Comparison of ENCODE assay signal across 8 cellular contexts in genomic region chr19:40348125-40348913, GRCh38. TPM values are rescaled to one million over a fixed set of nuclear protein-coding genes. Genes with fewer than 3 reads are reported as not detected.
DNase-seq lines count a peak whose midpoint lies in the region; ATAC-seq and TF ChIP-seq lines count a peak whose summit lies in the region.

C19orf47 (minus strand) TSS chr19:40348397; CDS start chr19:40341857, 6,540 bp downstream.
PLD3 (plus strand) TSS chr19:40348695; CDS start chr19:40366484, 17,789 bp downstream.

- H3K9me3 ChIP-seq in fibroblast of lung (ENCODE audit: control insufficient read depth, insufficient read depth, low read depth, low read length), result no peaks in the 10 kb centered on the region

- H4K20me1 ChIP-seq in fibroblast of lung (ENCODE audit: control insufficient read depth, extremely low read depth, insufficient read depth, low read length), result no peaks in the 10 kb centered on the region

- peak within 1 kb of the TSS; percentile 92 for H3K4me3 Mint-ChIP-seq in activated T-helper 17 cell treated with anti-CD3 and anti-CD28 coated beads, Interleukin-2, amount 50 U/mL, for 72 hours
- H3K4me3 Mint-ChIP-seq in naive thymus-derived CD8-positive, alpha-beta T cell, result peak within 1 kb of the TSS; percentile 83 to 98 (median 94)

- peak within 1 kb of the TSS; percentile 73 for H3K9ac ChIP-seq in fibroblast of lung (ENCODE audit: insufficient read depth, low read length)

- peak within 1 kb of the TSS; percentile 92 for H3K27ac Mint-ChIP-seq in activated T-helper 17 cell treated with anti-CD3 and anti-CD28 coated beads, Interleukin-2, amount 50 U/mL, for 72 hours
- peak within 1 kb of the TSS; percentile 90 to 98 (median 94) for H3K27ac Mint-ChIP-seq in naive thymus-derived CD8-positive, alpha-beta T cell

- POLR2A ChIA-PET in RWPE1 (lab: Yijun Ruan, JAX; ENCODE audit: low non-redundant PET), result no interaction called here
- POLR2A ChIA-PET in naive thymus-derived CD8-positive, alpha-beta T cell (lab: Charles Lee), result interaction anchor here (0.6 to 2.1 kb wide), 12 partner anchors 22 to 430 kb away, joined by 3 to 16 read pairs (median 4); partner anchors contain the start of genes AKT2, BLVRB, RAB4B and SERTAD1

- no peaks in the 10 kb centered on the region for H3K27me3 Mint-ChIP-seq in activated T-helper 17 cell treated with anti-CD3 and anti-CD28 coated beads, Interleukin-2, amount 50 U/mL, for 72 hours
- no peaks in the 10 kb centered on the region for H3K27me3 Mint-ChIP-seq in naive thymus-derived CD8-positive, alpha-beta T cell

- H3K4me1 ChIP-seq in fibroblast of lung (ENCODE audit: control insufficient read depth, extremely low read depth, insufficient read depth, low read length), result no peaks in the 10 kb centered on the region

- CTCF ChIA-PET in RWPE1 (lab: Yijun Ruan, JAX), result interaction anchor here (0.6 kb wide), 1 partner anchor 807 kb away, joined by 3 read pairs; no protein-coding TSS in a partner anchor

- peaks cover 30% of the 10 kb centered on the region for H3K79me2 ChIP-seq in fibroblast of lung (ENCODE audit: control insufficient read depth, insufficient read depth, low read length)

- peak; percentile 98 for ATAC-seq in activated T-helper 17 cell treated with anti-CD3 and anti-CD28 coated beads, Interleukin-2, amount 50 U/mL, for 72 hours (replicated peaks)
- peak; percentile 92 to 96 for ATAC-seq in naive thymus-derived CD8-positive, alpha-beta T cell

- DNase-seq in Daoy (ENCODE audit: low read depth) (peak; percentile 100), GOT3 (lab: John Stamatoyannopoulos, UW) (peak; percentile 95), LNCaP clone FGC (ENCODE audit: low read depth) (peak; percentile 97), RWPE1 (ENCODE audit: low spot score) (peak; percentile 100), fibroblast of lung (ENCODE audit: low read depth in 2 of 2) (peak; percentile 99)
- peak; percentile 88 to 99 (median 98) for DNase-seq in naive thymus-derived CD8-positive, alpha-beta T cell
- DNase-seq in stimulated activated naive CD4-positive, alpha-beta T cell (lab: John Stamatoyannopoulos, UW), result peak; percentile 93 to 99 (median 96)

- H3K4me3 ChIP-seq in LNCaP clone FGC (ENCODE audit: low read depth, low read length), result peak within 1 kb of the TSS; percentile 98
- H3K4me3 ChIP-seq in fibroblast of lung (replicated peaks in 1 of 4; ENCODE audit: control extremely low read depth in 1 of 4, insufficient read depth in 1 of 4, low read depth in 3 of 4, low read length in 4 of 4), result peak within 1 kb of the TSS; percentile 77 to 98 (median 89)

- H3K36me3 ChIP-seq in fibroblast of lung (ENCODE audit: control insufficient read depth, insufficient read depth, low read length), result no peaks in the 10 kb centered on the region

- peaks cover 12% of the 10 kb centered on the region for H3K4me1 Mint-ChIP-seq in activated T-helper 17 cell treated with anti-CD3 and anti-CD28 coated beads, Interleukin-2, amount 50 U/mL, for 72 hours
- peaks cover 18 to 57% (median 39%) of the 10 kb centered on the region in 4 donors for H3K4me1 Mint-ChIP-seq in naive thymus-derived CD8-positive, alpha-beta T cell

- H3K4me2 ChIP-seq in fibroblast of lung (ENCODE audit: extremely low read depth, insufficient read depth, low read length), result peak within 1 kb of the TSS; percentile 95

- H2AFZ ChIP-seq in fibroblast of lung (ENCODE audit: low read length), result peak within 1 kb of the TSS; percentile 88

- H3K27me3 ChIP-seq in fibroblast of lung (ENCODE audit: control insufficient read depth, insufficient read depth, low read length), result no peaks in the 10 kb centered on the region

- H3K27ac ChIP-seq in RWPE1 (peak within 1 kb of the TSS; percentile 59), fibroblast of lung (ENCODE audit: insufficient read depth, low read length) (peak within 1 kb of the TSS; percentile 82)

- H3K9me3 Mint-ChIP-seq in activated T-helper 17 cell treated with anti-CD3 and anti-CD28 coated beads, Interleukin-2, amount 50 U/mL, for 72 hours, result no peaks in the 10 kb centered on the region
- H3K9me3 Mint-ChIP-seq in naive thymus-derived CD8-positive, alpha-beta T cell, result no peaks in the 10 kb centered on the region

- H3K36me3 Mint-ChIP-seq in activated T-helper 17 cell treated with anti-CD3 and anti-CD28 coated beads, Interleukin-2, amount 50 U/mL, for 72 hours (ENCODE audit: low read depth), result peaks cover 11% of the 10 kb centered on the region
- H3K36me3 Mint-ChIP-seq in naive thymus-derived CD8-positive, alpha-beta T cell, result peaks cover 0 to 7% (median 0%) of the 10 kb centered on the region in 3 donors

- no peak for TF ChIP-seq CTCF in LNCaP clone FGC (IDR thresholded peaks at IDR 0.05; ENCODE audit: control insufficient read depth, extremely low read depth, insufficient read depth)
- no peak for TF ChIP-seq CTCF in RWPE1 (conservative IDR thresholded peaks at IDR 0.05; ENCODE audit: low read depth)
- TF ChIP-seq CTCF in fibroblast of lung (conservative IDR thresholded peaks at IDR 0.05 in 1 of 2, IDR thresholded peaks at IDR 0.05 in 1 of 2; ENCODE audit: low read depth in 1 of 2, low read length in 2 of 2), result no peak

RNA-seq across cellular contexts. Expression of gene C19orf47, which starts in this region (rescaled TPM):
- total RNA-seq in Daoy (2014; rRNA removed; shearing (Covaris generic)), result 5.7 and 22.4 TPM in 2 replicates
- 10 to 100 TPM; 11.4 to 21.4 TPM for total RNA-seq in activated T-helper 17 cell treated with anti-CD3 and anti-CD28 coated beads, Interleukin-2, amount 50 U/mL, for 72 hours
- total RNA-seq in fibroblast of lung, result 4.4 and 5.1 TPM in 2 replicates
- polyA plus RNA-seq in fibroblast of lung, result 9.1 and 10.8 TPM in 2 replicates
- 8.9 and 11.5 TPM in 2 replicates for polyA plus RNA-seq in fibroblast of lung (2012)
- polyA minus RNA-seq in fibroblast of lung (ENCODE audit: low replicate concordance), result 33.8 and 52.6 TPM in 2 replicates
- total RNA-seq in naive thymus-derived CD8-positive, alpha-beta T cell, result 10 to 100 TPM; 12.6 to 16.9 TPM
- 10 to 100 TPM in 1 of 3 donors, 1 to 10 TPM in 2; 6.8 to 10.0 (median 9.8) TPM for polyA plus RNA-seq in naive thymus-derived CD8-positive, alpha-beta T cell

RNA-seq across cellular contexts. Expression of gene PLD3, which starts in this region (rescaled TPM):
- 118 and 121 TPM in 2 replicates for total RNA-seq in Daoy (2014; rRNA removed; shearing (Covaris generic))
- total RNA-seq in activated T-helper 17 cell treated with anti-CD3 and anti-CD28 coated beads, Interleukin-2, amount 50 U/mL, for 72 hours, result 10 to 100 TPM; 59.7 to 78.3 TPM
- total RNA-seq in fibroblast of lung, result 173 and 230 TPM in 2 replicates
- polyA plus RNA-seq in fibroblast of lung, result 158 and 208 TPM in 2 replicates
- 235 and 312 TPM in 2 replicates for polyA plus RNA-seq in fibroblast of lung (2012)
- 558 and 869 TPM in 2 replicates for polyA minus RNA-seq in fibroblast of lung (ENCODE audit: low replicate concordance)
- 10 to 100 TPM; 92.5 to 98.6 TPM for total RNA-seq in naive thymus-derived CD8-positive, alpha-beta T cell
- 10 to 100 TPM; 46.5 to 87.5 (median 67.5) TPM for polyA plus RNA-seq in naive thymus-derived CD8-positive, alpha-beta T cell

Comparison
In these comparisons a context has a peak if more than half of its experiments do, and no peak if none do; other contexts are left out.
1. Peak in every context shown above with its lines: DNase-seq, ATAC-seq, H3K4me3 ChIP-seq and H3K27ac ChIP-seq.